Comparison of ENCODE assay signal across 18 cellular contexts in the genomic region with DNA sequence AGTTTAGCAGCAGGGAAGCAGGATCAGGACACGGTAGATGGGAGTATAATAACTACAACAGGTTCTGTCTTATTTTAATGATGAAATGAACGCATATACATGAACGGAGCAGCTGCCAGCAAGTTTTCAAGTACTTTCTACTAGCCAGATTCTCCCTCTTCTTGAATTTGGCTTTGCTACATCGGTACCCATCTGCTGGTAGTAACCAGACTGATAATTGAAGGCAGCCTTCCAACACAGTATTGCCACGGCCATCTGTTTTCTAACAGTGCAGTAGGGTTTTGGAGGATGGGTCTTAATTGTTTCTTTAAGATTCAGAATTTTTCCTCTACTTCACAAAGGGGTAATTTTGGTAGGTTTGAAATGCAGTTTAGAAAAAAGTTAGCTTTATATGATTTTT. TPM values are rescaled to one million over a fixed set of nuclear protein-coding genes. Genes with fewer than 3 reads are reported as not detected.
DNase-seq lines count a peak whose midpoint lies in the region; ATAC-seq and TF ChIP-seq lines count a peak whose summit lies in the region.
"Had no signal": no experiment of that assay in that cellular context is flagged by ENCODE, and none has a peak within 500 bp of the region (broad histone marks: within the 10 kb centered on the region; RNA-seq: fewer than 3 reads in every experiment).

No MANE protein-coding gene starts in this region.

- H3K36me3 ChIP-seq in GM23338 (ENCODE audit: insufficient read depth), result peaks cover 68% of the 10 kb centered on the region
- peaks cover 98% of the 10 kb centered on the region for H3K36me3 ChIP-seq in A673 (ENCODE audit: insufficient read depth, low read length, poor library complexity, severe bottlenecking)

- H3K4me1 Mint-ChIP-seq in GM23338, result no peaks in the 10 kb centered on the region; the same call in 2 of the 3 replicates

- H3F3A ChIP-seq in GM23338 (replicated peaks; ENCODE audit: low read depth), result peaks cover 2% of the 10 kb centered on the region; the same call in 1 of the 2 replicates

- H3K4me3 ChIP-seq in GM23338 (no peak overlapping the region), A673 (ENCODE audit: low read depth, low read length, poor library complexity, severe bottlenecking) (no peak overlapping the region)

- no peak for TF ChIP-seq CTCF in GM23338 (conservative IDR thresholded peaks at IDR 0.05; ENCODE audit: low read depth in 2 of 2)
- TF ChIP-seq CTCF in A673 (conservative IDR thresholded peaks at IDR 0.05; ENCODE audit: low read depth, low read length), result no peak

- no peak overlapping the region for H2AFZ ChIP-seq in GM23338

- no peaks in the 10 kb centered on the region for H3K9me3 ChIP-seq in A673 (ENCODE audit: low read depth, low read length, poor library complexity, severe bottlenecking)
- H3K9me3 ChIP-seq: BE2C had no signal

- BruUV-seq in A673 (replicated peaks; lab: Mats Ljungman, UMichigan), result no TSS peak

- CTCF ChIA-PET in A673 (lab: Charles Lee), result interaction anchor here (0.6 to 2.0 kb wide), 2 partner anchors 9 to 304 kb away, joined by 4 read pairs; no protein-coding TSS in a partner anchor

- 0 out of 2 replicates have a peak, but pooled peaks cover 6% of the 10 kb centered on the region for H3K79me2 ChIP-seq in GM23338 (replicated peaks; ENCODE audit: insufficient read depth)

- peaks cover 19% of the 10 kb centered on the region for H4K20me1 ChIP-seq in GM23338 (replicated peaks; ENCODE audit: insufficient read depth)

- intact Hi-C loops in A673 (cut with micrococcal nuclease; ENCODE audit: unreplicated experiment), result loop anchor here (2.0 kb wide), 1 partner anchor 422 kb away; no protein-coding TSS in a partner anchor

- no peak overlapping the region for H3K4me3 Mint-ChIP-seq in GM23338
- H3K4me3 Mint-ChIP-seq: CD4-positive, alpha-beta T cell; T-helper 1 cell treated with Interleukin-12 subunit alpha and Interleukin-12 subunit beta and Interleukin-4 antibody, amounts not matched to agents 30 μg/mL and 1 μg/mL, for 36 hours had no signal

- no peaks in the 10 kb centered on the region for H3K27me3 ChIP-seq in GM23338 (ENCODE audit: insufficient read depth)
- H3K27me3 ChIP-seq in A673 (replicated peaks; ENCODE audit: insufficient read depth, low read depth, low read length, poor library complexity), result no peaks in the 10 kb centered on the region
- H3K27me3 ChIP-seq: BE2C had no signal

- H3K4me1 ChIP-seq in GM23338 (ENCODE audit: insufficient read depth) (no peaks in the 10 kb centered on the region), A673 (ENCODE audit: insufficient read depth, low read length, poor library complexity, severe bottlenecking) (no peaks in the 10 kb centered on the region)

- no peak overlapping the region for H3K4me2 ChIP-seq in GM23338

- DNase-seq in D341Med (ENCODE audit: low spot score) (peak; percentile 39), GM23338 (ENCODE audit: low spot score) (no peak), NCI-H524 treated with DMSO at 0.1 percent for 48 hours (lab: John Stamatoyannopoulos, UW) (peak; percentile 98), cerebellum (ENCODE audit: low spot score) (peak; percentile 57), SKM-1 treated with dmso at 0.1 percent for 144 hours (lab: John Stamatoyannopoulos, UW; ENCODE audit: unreplicated experiment) (no peak), A673 (ENCODE audit: low spot score) (no peak), NCI-H345 (lab: John Stamatoyannopoulos, UW) (no peak)
- DNase-seq: BE2C; CD4-positive, alpha-beta T cell; DMS79; GOT3; NCI-H1436; NCI-H2081; NCI-H2227 treated with DMSO at 0.1 percent for 48 hours; NCI-H774 had no signal

- H3K9me3 Mint-ChIP-seq in GM23338, result no peaks in the 10 kb centered on the region
- H3K9me3 Mint-ChIP-seq: CD4-positive, alpha-beta T cell; T-helper 1 cell treated with Interleukin-12 subunit alpha and Interleukin-12 subunit beta and Interleukin-4 antibody, amounts not matched to agents 30 μg/mL and 1 μg/mL, for 36 hours had no signal

- ATAC-seq in GM23338, result no peak
- ATAC-seq: Panc1, Right ventricle myocardium inferior had no signal

- H3K27ac ChIP-seq in GM23338 (ENCODE audit: low read depth) (0 out of 2 replicates have a peak overlapping the region, but pooled peaks have one; percentile 13), A673 (ENCODE audit: low read depth, low read length, poor library complexity, severe bottlenecking) (no peak overlapping the region)

- H3K27me3 Mint-ChIP-seq in GM23338 (ENCODE audit: insufficient read depth, low read depth, poor library complexity), result no peaks in the 10 kb centered on the region
- H3K27me3 Mint-ChIP-seq: CD4-positive, alpha-beta T cell had no signal

- peaks cover 64% of the 10 kb centered on the region for H3K36me3 Mint-ChIP-seq in GM23338 (ENCODE audit: low read depth)

- H3K9me2 ChIP-seq in GM23338 (ENCODE audit: insufficient read depth), result no peaks in the 10 kb centered on the region

- H3K27ac Mint-ChIP-seq in GM23338, result no peak overlapping the region
- H3K27ac Mint-ChIP-seq: CD4-positive, alpha-beta T cell; T-helper 1 cell treated with Interleukin-12 subunit alpha and Interleukin-12 subunit beta and Interleukin-4 antibody, amounts not matched to agents 30 μg/mL and 1 μg/mL, for 36 hours had no signal

- POLR2A ChIA-PET in A673 (lab: Charles Lee; ENCODE audit: low non-redundant PET), result no interaction called here

TF ChIP-seq in GM23338, 12 proteins besides CTCF, POLR2A, EP300 and RAD21 (continues in another document):
- TF ChIP-seq POLR2AphosphoS5 (IDR thresholded peaks at IDR 0.05; ENCODE audit: low read depth) (no peak), JUNB (IDR thresholded peaks at IDR 0.05; ENCODE audit: unreplicated experiment) (no peak), CREB1 (CRISPR knock-in tag; IDR thresholded peaks at IDR 0.05; ENCODE audit: low read depth) (no peak), EZH2 (IDR thresholded peaks at IDR 0.05; ENCODE audit: low read depth, unreplicated experiment) (no peak), STAT1 (IDR thresholded peaks at IDR 0.05; ENCODE audit: unreplicated experiment) (no peak), ZNF331 (CRISPR knock-in tag; IDR thresholded peaks at IDR 0.05; ENCODE audit: low read depth) (no peak)
- TF ChIP-seq, protein P1, sequence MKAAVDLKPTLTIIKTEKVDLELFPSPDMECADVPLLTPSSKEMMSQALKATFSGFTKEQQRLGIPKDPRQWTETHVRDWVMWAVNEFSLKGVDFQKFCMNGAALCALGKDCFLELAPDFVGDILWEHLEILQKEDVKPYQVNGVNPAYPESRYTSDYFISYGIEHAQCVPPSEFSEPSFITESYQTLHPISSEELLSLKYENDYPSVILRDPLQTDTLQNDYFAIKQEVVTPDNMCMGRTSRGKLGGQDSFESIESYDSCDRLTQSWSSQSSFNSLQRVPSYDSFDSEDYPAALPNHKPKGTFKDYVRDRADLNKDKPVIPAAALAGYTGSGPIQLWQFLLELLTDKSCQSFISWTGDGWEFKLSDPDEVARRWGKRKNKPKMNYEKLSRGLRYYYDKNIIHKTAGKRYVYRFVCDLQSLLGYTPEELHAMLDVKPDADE (IDR thresholded peaks at IDR 0.05), result no peak

RNA-seq across cellular contexts. Expression of a gene that starts 33.4 kb away (rescaled TPM):
- 123 TPM in 2 replicates for total RNA-seq in GM23338 (2014; rRNA removed; shearing (Covaris generic))
- polyA plus RNA-seq in GM23338 (2016; fragmentation: Nextera tagmentation; extraction: Ambion mirVana), result 301 and 376 TPM in 2 replicates
- total RNA-seq in cerebellum (28.4 TPM), A673 (2021) (273 and 281 TPM in 2 replicates)

Comparison
In these comparisons a context has a peak if more than half of its experiments do, and no peak if none do; other contexts are left out.
1. DNase-seq: peak in D341Med (single experiment), NCI-H524 treated with DMSO at 0.1 percent for 48 hours (single experiment) and cerebellum (single experiment); none in GM23338 (single experiment), SKM-1 treated with dmso at 0.1 percent for 144 hours (single experiment), A673 (single experiment) and NCI-H345 (single experiment).